Comparison of ENCODE assay signal across 8 cellular contexts in the genomic region with DNA sequence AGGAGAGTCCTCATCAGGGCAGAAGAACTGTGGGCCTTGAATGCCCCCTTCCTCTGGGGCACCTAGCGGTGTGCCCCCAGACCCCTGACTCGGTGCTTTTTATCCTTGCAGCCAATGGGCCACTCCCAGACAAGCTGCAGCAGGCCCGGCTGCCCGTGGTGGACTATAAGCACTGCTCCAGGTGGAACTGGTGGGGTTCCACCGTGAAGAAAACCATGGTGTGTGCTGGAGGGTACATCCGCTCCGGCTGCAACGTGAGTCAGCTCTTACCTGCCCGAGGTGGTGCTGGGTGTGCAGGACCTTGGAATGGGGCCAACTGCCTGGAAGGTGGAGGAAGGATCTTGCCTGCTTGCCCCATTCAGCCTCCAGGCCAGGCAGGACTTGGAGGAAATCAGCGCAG. TPM values are rescaled to one million over a fixed set of nuclear protein-coding genes. Genes with fewer than 3 reads are reported as not detected.
"Had no signal": no experiment of that assay in that cellular context is flagged by ENCODE, and none has a peak within 500 bp of the region (broad histone marks: within the 10 kb centered on the region; RNA-seq: fewer than 3 reads in every experiment).

No MANE protein-coding gene starts in this region.

RNA-seq across cellular contexts. Expression of a gene that starts 5.8 kb away (rescaled TPM):
- total RNA-seq: HepG2, HT1080, IMR-90, M059J, OCI-LY7, PC-3, Right ventricle myocardium superior, SJSA1 had no signal
- polyA plus RNA-seq: IMR-90 had no signal

RNA-seq across cellular contexts. Expression of a gene that starts 30.4 kb away (rescaled TPM):
- total RNA-seq: HepG2, HT1080, IMR-90, M059J, OCI-LY7, PC-3, Right ventricle myocardium superior, SJSA1 had no signal
- polyA plus RNA-seq: IMR-90 had no signal
